Comparison of ENCODE assay signal across 8 cellular contexts in genomic region chr17:31549525-31550388, GRCh38.
A peak's percentile ranks its signal among the peaks of the same experiment; 100 is the strongest.
DNase-seq lines count a peak whose midpoint lies in the region; ATAC-seq lines count a peak whose summit lies in the region.

No MANE protein-coding gene starts in this region.

- ATAC-seq in GM19043 (IDR thresholded peaks at IDR 0.05; ENCODE audit: low read depth, unreplicated experiment), result peak; percentile 61
- peak; percentile 77 for ATAC-seq in HG03354 (IDR thresholded peaks at IDR 0.05; ENCODE audit: poor library complexity, severe bottlenecking, unreplicated experiment)

- DNase-seq in AG20443 (ENCODE audit: low spot score) (peak; percentile 97), NCI-H460 (ENCODE audit: extremely low read depth, low read depth) (peak; percentile 90), left kidney (ENCODE audit: low read depth, low spot score) (peak; percentile 95)
- peak; percentile 96 for DNase-seq in activated CD4-positive, alpha-beta T cell treated with anti-CD3 and anti-CD28 coated beads for 48 hours
- DNase-seq in stimulated activated CD4-positive, alpha-beta T cell treated with anti-CD3 and anti-CD28 coated beads, Interleukin-1b, Interleukin-23, amount 100 ng/mL, for 4 hours (ENCODE audit: low read depth in 2 of 2), result peak; percentile 97 to 99

- peak overlapping the region; percentile 80 for H3K27ac ChIP-seq in cingulate gyrus (ENCODE audit: low read depth, low read length)

Comparison
In these comparisons a context has a peak if more than half of its experiments do, and no peak if none do; other contexts are left out.
1. Peak in every context shown above with its lines: DNase-seq, ATAC-seq and H3K27ac ChIP-seq.